Comparison of ENCODE assay signal across 15 cellular contexts in the genomic region with DNA sequence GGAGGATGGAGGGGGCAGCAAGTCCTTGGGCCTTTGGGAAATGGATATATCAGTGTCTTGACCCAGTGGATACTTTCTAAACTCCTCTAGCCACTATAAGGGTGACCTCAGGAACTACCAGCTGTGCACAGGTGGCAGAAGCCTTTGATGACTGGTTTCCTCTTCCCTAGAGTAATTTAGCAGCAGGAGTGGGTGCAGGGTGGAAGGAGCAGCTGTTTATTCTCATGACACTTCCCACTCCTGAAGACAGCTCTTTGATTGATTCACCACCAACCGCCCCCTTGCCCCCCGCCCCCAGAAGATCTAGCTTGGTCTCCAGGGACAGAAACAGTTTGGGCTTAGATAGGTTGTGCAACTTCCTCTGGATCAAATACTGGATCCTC.
DNase-seq lines count a peak whose midpoint lies in the region; ATAC-seq and TF ChIP-seq lines count a peak whose summit lies in the region.
"Had no signal": no experiment of that assay in that cellular context is flagged by ENCODE, and none has a peak within 500 bp of the region (broad histone marks: within the 10 kb centered on the region; RNA-seq: fewer than 3 reads in every experiment).

No MANE protein-coding gene starts in this region.

- H3K4me1 ChIP-seq in gastroesophageal sphincter = no peaks in the 10 kb centered on the region
- H3K4me1 ChIP-seq: pancreas had no signal

- TF ChIP-seq POLR2A in gastroesophageal sphincter (IDR thresholded peaks at IDR 0.05) = no peak

- no CpG with 5 or more reads among the region's 2 CpGs for WGBS in gastroesophageal sphincter (ENCODE audit: low coverage in 1 of 2), 2 donors

- POLR2A ChIA-PET in activated CD4-positive, alpha-beta T cell treated with anti-CD3 and anti-CD28 coated beads, Interleukin-2, amount 10 ng/mL, durations not matched to agents 7 days and 5 days (lab: Charles Lee) = no interaction called here

- TF ChIP-seq EP300 in gastroesophageal sphincter (IDR thresholded peaks at IDR 0.05) = no peak

- H3K27me3 ChIP-seq in gastroesophageal sphincter = no peaks in the 10 kb centered on the region
- H3K27me3 ChIP-seq: brain microvascular endothelial cell had no signal

- no peak overlapping the region for H3K4me3 Mint-ChIP-seq in activated CD4-positive, alpha-beta T cell treated with anti-CD3 and anti-CD28 coated beads, Interleukin-2, amount 10 ng/mL, durations not matched to agents 7 days and 5 days
- H3K4me3 Mint-ChIP-seq in nephron progenitor cell = no peak overlapping the region
- no peak overlapping the region for H3K4me3 Mint-ChIP-seq in chondrocyte (ENCODE audit: unreplicated experiment)

- no peaks in the 10 kb centered on the region for H3K36me3 Mint-ChIP-seq in activated CD4-positive, alpha-beta T cell treated with anti-CD3 and anti-CD28 coated beads, Interleukin-2, amount 10 ng/mL, durations not matched to agents 7 days and 5 days (ENCODE audit: low read depth)
- peaks cover 27% of the 10 kb centered on the region for H3K36me3 Mint-ChIP-seq in nephron progenitor cell (ENCODE audit: low read depth)
- H3K36me3 Mint-ChIP-seq in chondrocyte (ENCODE audit: low read depth) = no peaks in the 10 kb centered on the region
- H3K36me3 Mint-ChIP-seq: stimulated activated naive B cell treated with anti-CD40 and anti-IgM and Interleukin-4, amounts not matched to agents 10 μg/mL and 1 μg/mL and 100 μg/mL, for 72 hours had no signal

- H3K27me3 Mint-ChIP-seq in activated CD4-positive, alpha-beta T cell treated with anti-CD3 and anti-CD28 coated beads, Interleukin-2, amount 10 ng/mL, durations not matched to agents 7 days and 5 days = no peaks in the 10 kb centered on the region
- H3K27me3 Mint-ChIP-seq in nephron progenitor cell (ENCODE audit: low read depth, poor library complexity) = no peaks in the 10 kb centered on the region
- H3K27me3 Mint-ChIP-seq in chondrocyte (ENCODE audit: low read depth) = no peaks in the 10 kb centered on the region
- H3K27me3 Mint-ChIP-seq: stimulated activated naive B cell treated with anti-CD40 and anti-IgM and Interleukin-4, amounts not matched to agents 10 μg/mL and 1 μg/mL and 100 μg/mL, for 72 hours had no signal

- ATAC-seq in HG02678 (IDR thresholded peaks at IDR 0.05; ENCODE audit: unreplicated experiment) = peak; percentile 60
- no peak for ATAC-seq in gastroesophageal sphincter

- no peak for DNase-seq in activated CD4-positive, alpha-beta T cell treated with anti-CD3 and anti-CD28 coated beads, Interleukin-2, amount 10 ng/mL, durations not matched to agents 7 days and 5 days
- DNase-seq in activated CD4-positive, alpha-beta T cell treated with anti-CD3 and anti-CD28 coated beads, Interleukin-2, amount 50 U/mL, for 4 hours = no peak
- peak; percentile 15 for DNase-seq in UCSD-AML1 (lab: John Stamatoyannopoulos, UW; ENCODE audit: unreplicated experiment)
- no peak for DNase-seq in nephron progenitor cell
- DNase-seq in chondrocyte (ENCODE audit: low spot score) = no peak
- no peak for DNase-seq in midbrain (lab: John Stamatoyannopoulos, UW)
- DNase-seq: activated gamma-delta T cell, kidney glomerular epithelial cell had no signal

- peaks cover 3% of the 10 kb centered on the region for H3K9me3 Mint-ChIP-seq in activated CD4-positive, alpha-beta T cell treated with anti-CD3 and anti-CD28 coated beads, Interleukin-2, amount 10 ng/mL, durations not matched to agents 7 days and 5 days
- H3K9me3 Mint-ChIP-seq in nephron progenitor cell (peaks cover 4% of the 10 kb centered on the region), chondrocyte (ENCODE audit: low read depth) (peaks cover 4% of the 10 kb centered on the region)
- H3K9me3 Mint-ChIP-seq: stimulated activated naive B cell treated with anti-CD40 and anti-IgM and Interleukin-4, amounts not matched to agents 10 μg/mL and 1 μg/mL and 100 μg/mL, for 72 hours had no signal

- H3K4me1 Mint-ChIP-seq in activated CD4-positive, alpha-beta T cell treated with anti-CD3 and anti-CD28 coated beads, Interleukin-2, amount 10 ng/mL, durations not matched to agents 7 days and 5 days = peaks cover 23% of the 10 kb centered on the region
- peaks cover 76% of the 10 kb centered on the region for H3K4me1 Mint-ChIP-seq in nephron progenitor cell
- H3K4me1 Mint-ChIP-seq in chondrocyte (ENCODE audit: low read depth) = peaks cover 6% of the 10 kb centered on the region

- TF ChIP-seq CTCF in nephron progenitor cell (IDR thresholded peaks at IDR 0.05) (no peak), chondrocyte (IDR thresholded peaks at IDR 0.05) (no peak), gastroesophageal sphincter (IDR thresholded peaks at IDR 0.05) (no peak)

- CTCF ChIA-PET in activated CD4-positive, alpha-beta T cell treated with anti-CD3 and anti-CD28 coated beads, Interleukin-2, amount 10 ng/mL, durations not matched to agents 7 days and 5 days (lab: Charles Lee) = interaction anchor here (1.0 to 1.7 kb wide), 5 partner anchors 9 to 42 kb away, joined by 3 to 4 read pairs (median 3); no protein-coding TSS in a partner anchor

- H3K4me3 ChIP-seq in gastroesophageal sphincter = no peak overlapping the region
- H3K4me3 ChIP-seq: dorsolateral prefrontal cortex, pancreas had no signal

- no peaks in the 10 kb centered on the region for H3K9me3 ChIP-seq in gastroesophageal sphincter
- H3K9me3 ChIP-seq: Caco-2, pancreas had no signal

- H3K36me3 ChIP-seq in gastroesophageal sphincter = no peaks in the 10 kb centered on the region
- H3K36me3 ChIP-seq: brain microvascular endothelial cell, pancreas had no signal

- H3K27ac Mint-ChIP-seq in activated CD4-positive, alpha-beta T cell treated with anti-CD3 and anti-CD28 coated beads, Interleukin-2, amount 10 ng/mL, durations not matched to agents 7 days and 5 days = peak overlapping the region; percentile 92
- H3K27ac Mint-ChIP-seq in nephron progenitor cell = peak overlapping the region; percentile 97
- no peak overlapping the region for H3K27ac Mint-ChIP-seq in chondrocyte (ENCODE audit: unreplicated experiment)

- no peak overlapping the region for H3K27ac ChIP-seq in gastroesophageal sphincter
- H3K27ac ChIP-seq: brain microvascular endothelial cell, dorsolateral prefrontal cortex, pancreas had no signal
